In the genomic region with DNA sequence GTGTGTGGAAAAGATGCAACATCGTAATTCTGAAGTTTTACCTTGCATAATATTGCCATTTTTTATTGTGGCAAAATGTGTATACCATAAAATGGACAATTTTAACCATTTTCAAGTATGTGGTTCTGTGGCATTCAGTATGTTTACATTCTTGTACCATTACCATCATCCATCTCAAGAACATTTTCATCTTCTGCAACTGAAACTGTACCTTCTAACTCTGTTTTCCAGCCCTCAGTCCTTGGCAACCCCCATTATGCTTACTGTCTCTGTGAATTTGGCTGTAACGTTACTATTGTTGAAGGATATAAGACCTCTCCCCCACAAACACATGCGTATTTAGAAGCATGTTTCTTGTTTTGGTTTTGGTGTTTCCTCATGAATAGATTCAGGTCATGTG, we compare ENCODE assay signal across 18 cellular contexts.
DNase-seq lines count a peak whose midpoint lies in the region; ATAC-seq and TF ChIP-seq lines count a peak whose summit lies in the region.
"Had no signal": no experiment of that assay in that cellular context is flagged by ENCODE, and none has a peak within 500 bp of the region (broad histone marks: within the 10 kb centered on the region; RNA-seq: fewer than 3 reads in every experiment).

No MANE protein-coding gene starts in this region.

- in situ Hi-C loops in astrocyte of the spinal cord (cut with HindIII; ENCODE audit: low sequenced_read_pairs): no loop called here

- TF ChIP-seq CTCF in astrocyte of the spinal cord (IDR thresholded peaks at IDR 0.05; ENCODE audit: low read depth, low read length) (no peak), fibroblast of villous mesenchyme (IDR thresholded peaks at IDR 0.05; ENCODE audit: insufficient read depth, low read depth, low read length) (no peak), prostate gland (IDR thresholded peaks at IDR 0.05) (no peak), gastroesophageal sphincter (IDR thresholded peaks at IDR 0.05) (no peak)

- H3K27me3 ChIP-seq in prostate gland (replicated peaks; ENCODE audit: insufficient read depth): no peaks in the 10 kb centered on the region
- H3K27me3 ChIP-seq in gastroesophageal sphincter: no peaks in the 10 kb centered on the region
- H3K27me3 ChIP-seq: MG63 had no signal

- ATAC-seq in gastroesophageal sphincter (no peak), GM19467 (IDR thresholded peaks at IDR 0.05; ENCODE audit: unreplicated experiment) (no peak)
- ATAC-seq: Right ventricle myocardium inferior had no signal

- TF ChIP-seq EP300 in gastroesophageal sphincter (IDR thresholded peaks at IDR 0.05): no peak

- H3K36me3 ChIP-seq in prostate gland (no peaks in the 10 kb centered on the region), gastroesophageal sphincter (no peaks in the 10 kb centered on the region)
- H3K36me3 ChIP-seq: HAP-1, MG63 had no signal

- WGBS in prostate gland: 98% methylated on average over 3 of the region's 3 CpGs
- WGBS in gastroesophageal sphincter (ENCODE audit: low coverage in 1 of 2), 2 donors: 85 to 87% methylated on average over 3 of the region's 3 CpGs

- TF ChIP-seq POLR2A in prostate gland (IDR thresholded peaks at IDR 0.05): no peak
- no peak for TF ChIP-seq POLR2A in gastroesophageal sphincter (IDR thresholded peaks at IDR 0.05)

- DNase-seq in AG08395 (ENCODE audit: low spot score): peak; percentile 2
- DNase-seq in H4 (ENCODE audit: low spot score): peak; percentile 66
- peak; percentile 50 for DNase-seq in astrocyte of the spinal cord (ENCODE audit: low read depth, low spot score)
- peak; percentile 67 for DNase-seq in fibroblast of villous mesenchyme (ENCODE audit: low read depth)
- DNase-seq in prostate gland (ENCODE audit: low spot score): no peak
- no peak for DNase-seq in HEK293T (ENCODE audit: extremely low spot score)
- DNase-seq: DMS 273 treated with DMSO at 0.1 percent for 48 hours, MG63, NCI-H1092, NCI-H2081 treated with DMSO at 0.1 percent for 48 hours, NCI-H510A, NCI-H774 had no signal

- H3K9me3 ChIP-seq in prostate gland: no peaks in the 10 kb centered on the region
- no peaks in the 10 kb centered on the region for H3K9me3 ChIP-seq in gastroesophageal sphincter
- H3K9me3 ChIP-seq: HAP-1, MG63 had no signal

- intact Hi-C loops in prostate gland (cut with DNase I): no loop called here

- CTCF ChIA-PET in HEK293T (lab: Yijun Ruan, JAX): no interaction called here

- H3K4me3 ChIP-seq in astrocyte of the spinal cord (ENCODE audit: low read depth, low read length): no peak overlapping the region
- H3K4me3 ChIP-seq in fibroblast of villous mesenchyme (ENCODE audit: low read depth, low read length): no peak overlapping the region
- H3K4me3 ChIP-seq in prostate gland: no peak overlapping the region
- H3K4me3 ChIP-seq in gastroesophageal sphincter: no peak overlapping the region
- H3K4me3 ChIP-seq: HAP-1, MG63 had no signal

- POLR2A ChIA-PET in HEK293T (lab: Yijun Ruan, JAX): no interaction called here

- H3K4me1 ChIP-seq in prostate gland (replicated peaks) (no peaks in the 10 kb centered on the region), gastroesophageal sphincter (no peaks in the 10 kb centered on the region)
- H3K4me1 ChIP-seq: HAP-1 had no signal

- no peak overlapping the region for H3K27ac ChIP-seq in prostate gland
- no peak overlapping the region for H3K27ac ChIP-seq in gastroesophageal sphincter
- H3K27ac ChIP-seq: 22Rv1, HL-60 had no signal

TF ChIP-seq in HEK293T, 16 proteins besides CTCF, POLR2A, EP300 and RAD21:
- no peak for TF ChIP-seq L3MBTL2 (conservative IDR thresholded peaks at IDR 0.05)
- TF ChIP-seq SUZ12 (IDR thresholded peaks at IDR 0.05): no peak
- TF ChIP-seq, protein P1, sequence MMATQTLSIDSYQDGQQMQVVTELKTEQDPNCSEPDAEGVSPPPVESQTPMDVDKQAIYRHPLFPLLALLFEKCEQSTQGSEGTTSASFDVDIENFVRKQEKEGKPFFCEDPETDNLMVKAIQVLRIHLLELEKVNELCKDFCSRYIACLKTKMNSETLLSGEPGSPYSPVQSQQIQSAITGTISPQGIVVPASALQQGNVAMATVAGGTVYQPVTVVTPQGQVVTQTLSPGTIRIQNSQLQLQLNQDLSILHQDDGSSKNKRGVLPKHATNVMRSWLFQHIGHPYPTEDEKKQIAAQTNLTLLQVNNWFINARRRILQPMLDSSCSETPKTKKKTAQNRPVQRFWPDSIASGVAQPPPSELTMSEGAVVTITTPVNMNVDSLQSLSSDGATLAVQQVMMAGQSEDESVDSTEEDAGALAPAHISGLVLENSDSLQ (IDR thresholded peaks at IDR 0.05): no peak
- no peak for TF ChIP-seq NFRKB (IDR thresholded peaks at IDR 0.05)
- no peak for TF ChIP-seq ARNT (IDR thresholded peaks at IDR 0.05)
- TF ChIP-seq LEF1 (IDR thresholded peaks at IDR 0.05; ENCODE audit: borderline replicate concordance): no peak
- no peak for TF ChIP-seq ZNF384 (IDR thresholded peaks at IDR 0.05)
- no peak for TF ChIP-seq FOXK2 (IDR thresholded peaks at IDR 0.05)
- no peak for TF ChIP-seq TARDBP (IDR thresholded peaks at IDR 0.05)
- no peak for TF ChIP-seq BHLHE40 (IDR thresholded peaks at IDR 0.05; ENCODE audit: borderline replicate concordance)
- no peak for TF ChIP-seq SP1 (IDR thresholded peaks at IDR 0.05)
- TF ChIP-seq FOXA1 (IDR thresholded peaks at IDR 0.05): no peak
- no peak for TF ChIP-seq FOXM1 (IDR thresholded peaks at IDR 0.05; ENCODE audit: borderline replicate concordance)
- no peak for TF ChIP-seq HDGF (IDR thresholded peaks at IDR 0.05; ENCODE audit: borderline replicate concordance)
TF ChIP-seq in HEK293T: peak in this region for 0.

Comparison
In these comparisons a context has a peak if more than half of its experiments do, and no peak if none do; other contexts are left out.
1. DNase-seq: peak in AG08395 (single experiment), H4 (single experiment), astrocyte of the spinal cord (single experiment) and fibroblast of villous mesenchyme (single experiment); none in prostate gland (single experiment) and HEK293T (single experiment).